ENCODE assay signal across 8 cellular contexts in genomic region chr11:32870676-32871075, GRCh38. TPM values are rescaled to one million over a fixed set of nuclear protein-coding genes. Genes with fewer than 3 reads are reported as not detected.
DNase-seq lines count a peak whose midpoint lies in the region; ATAC-seq, FAIRE-seq and TF ChIP-seq lines count a peak whose summit lies in the region.

No MANE protein-coding gene starts in this region.

- H3K4me1 ChIP-seq in heart right ventricle: no peaks in the 10 kb centered on the region
- H3K4me1 ChIP-seq in SJCRH30: no peaks in the 10 kb centered on the region
- no peaks in the 10 kb centered on the region for H3K4me1 ChIP-seq in endothelial cell of umbilical vein (ENCODE audit: control insufficient read depth, extremely low read depth, insufficient read depth, low read length)
- H3K4me1 ChIP-seq in upper lobe of right lung: no peaks in the 10 kb centered on the region

- TF ChIP-seq CTCF in heart right ventricle (IDR thresholded peaks at IDR 0.05) (peak in 7 of 9 donors; percentile 12 to 40 (median 33)), endothelial cell of umbilical vein (IDR thresholded peaks at IDR 0.05; ENCODE audit: extremely low read depth in 1 of 2, insufficient read depth in 1 of 2, low read depth in 1 of 2, low read length in 2 of 2) (peak; percentile 13 to 32), upper lobe of right lung (IDR thresholded peaks at IDR 0.05) (peak; percentile 36)

- no peak for TF ChIP-seq POLR2A in endothelial cell of umbilical vein (IDR thresholded peaks at IDR 0.05; ENCODE audit: low read depth, low read length)

- no peaks in the 10 kb centered on the region for H3K9me1 ChIP-seq in endothelial cell of umbilical vein (replicated peaks; ENCODE audit: control insufficient read depth, extremely low read depth, insufficient read depth, low read length)

- H3K27me3 ChIP-seq in heart right ventricle (peaks cover 0 to 28% (median 6%) of the 10 kb centered on the region in 7 donors), SJCRH30 (no peaks in the 10 kb centered on the region), endothelial cell of umbilical vein (ENCODE audit: control insufficient read depth in 2 of 2, insufficient read depth in 2 of 2, low read length in 2 of 2) (peaks cover 0 to 3% of the 10 kb centered on the region in 2 experiments), upper lobe of right lung (no peaks in the 10 kb centered on the region)

- H4K20me1 ChIP-seq in endothelial cell of umbilical vein (replicated peaks; ENCODE audit: control insufficient read depth, extremely low read depth, insufficient read depth, low read length): no peaks in the 10 kb centered on the region

- H3K9me3 ChIP-seq in heart right ventricle (peaks cover 0 to 16% (median 2%) of the 10 kb centered on the region in 11 donors), SJCRH30 (replicated peaks) (0 out of 2 replicates have a peak, but pooled peaks cover 2% of the 10 kb centered on the region), endothelial cell of umbilical vein (replicated peaks; ENCODE audit: control insufficient read depth, insufficient read depth, low read length) (no peaks in the 10 kb centered on the region), upper lobe of right lung (no peaks in the 10 kb centered on the region)

- no peak overlapping the region for H3K4me2 ChIP-seq in endothelial cell of umbilical vein (ENCODE audit: insufficient read depth, low read length)

- H3K9ac ChIP-seq in endothelial cell of umbilical vein (replicated peaks; ENCODE audit: extremely low read depth, insufficient read depth, low read length): no peak overlapping the region

- WGBS in heart right ventricle, 2 donors: 45 to 50% methylated on average over 2 of the region's 2 CpGs

- H2AFZ ChIP-seq in endothelial cell of umbilical vein (ENCODE audit: low read depth, low read length): no peak overlapping the region

- H3K36me3 ChIP-seq in heart right ventricle: no peaks in the 10 kb centered on the region
- no peaks in the 10 kb centered on the region for H3K36me3 ChIP-seq in SJCRH30
- H3K36me3 ChIP-seq in endothelial cell of umbilical vein (ENCODE audit: control insufficient read depth in 2 of 2, extremely low read depth in 1 of 2, insufficient read depth in 2 of 2, low read length in 2 of 2): no peaks in the 10 kb centered on the region
- H3K36me3 ChIP-seq in upper lobe of right lung: no peaks in the 10 kb centered on the region

- no peak overlapping the region for H3K27ac ChIP-seq in heart right ventricle
- no peak overlapping the region for H3K27ac ChIP-seq in SJCRH30
- no peak overlapping the region for H3K27ac ChIP-seq in endothelial cell of umbilical vein (ENCODE audit: insufficient read depth, low read depth, low read length)
- H3K27ac ChIP-seq in upper lobe of right lung: no peak overlapping the region

- BruUV-seq in endothelial cell of umbilical vein (replicated peaks; lab: Mats Ljungman, UMichigan): no TSS peak

- CTCF ChIA-PET in endothelial cell of umbilical vein (lab: Charles Lee): interaction anchor here (1.2 kb wide), 1 partner anchor 22 kb away, joined by 3 read pairs; no protein-coding TSS in a partner anchor

- H3K4me3 ChIP-seq in heart right ventricle: no peak overlapping the region
- H3K4me3 ChIP-seq in SJCRH30: no peak overlapping the region
- no peak overlapping the region for H3K4me3 ChIP-seq in endothelial cell of umbilical vein (replicated peaks in 1 of 3; ENCODE audit: insufficient read depth in 1 of 3, low read depth in 1 of 3, low read length in 3 of 3)
- no peak overlapping the region for H3K4me3 ChIP-seq in upper lobe of right lung

- intact Hi-C loops in heart right ventricle (cut with DNase I): no loop called here
- intact Hi-C loops in left cardiac atrium (cut with DNase I): no loop called here
- intact Hi-C loops in endothelial cell of umbilical vein (cut with micrococcal nuclease): loop anchor here (1.0 kb wide), 1 partner anchor 195 kb away; no protein-coding TSS in a partner anchor
- intact Hi-C loops in upper lobe of right lung (cut with DNase I): no loop called here

- POLR2A ChIA-PET in endothelial cell of umbilical vein (lab: Charles Lee): no interaction called here

- no peak for FAIRE-seq in endothelial cell of umbilical vein (lab: Jason Lieb, UNC)

- dilution Hi-C loops in endothelial cell of umbilical vein (cut with MboI; ENCODE audit: extremely low pct_ligation_motif_present, low sequenced_read_pairs): no loop called here

- DNase-seq in heart right ventricle (peak in 1 of 2 donors; percentile 17), left cardiac atrium (no peak), SJCRH30 (peak; percentile 17 to 39), endothelial cell of umbilical vein (ENCODE audit: low read depth, low spot score) (no peak), upper lobe of right lung (no peak), MV-4-11 (lab: John Stamatoyannopoulos, UW) (no peak)

- no peaks in the 10 kb centered on the region for H3K79me2 ChIP-seq in endothelial cell of umbilical vein (ENCODE audit: control insufficient read depth, insufficient read depth, low read length)

- ATAC-seq in heart right ventricle: no peak
- ATAC-seq in left cardiac atrium: no peak
- ATAC-seq in upper lobe of right lung: peak; percentile 40
- no peak for ATAC-seq in HG03196 (IDR thresholded peaks at IDR 0.05; ENCODE audit: unreplicated experiment)
- no peak for ATAC-seq in GM19455 (IDR thresholded peaks at IDR 0.05; ENCODE audit: unreplicated experiment)

TF ChIP-seq in endothelial cell of umbilical vein, 7 proteins besides CTCF, POLR2A, EP300 and RAD21:
- no peak for TF ChIP-seq JUN (IDR thresholded peaks at IDR 0.05; ENCODE audit: borderline replicate concordance, insufficient read depth, insufficient read length, low read depth)

RNA-seq across cellular contexts. Expression of gene QSER1, which starts 21.9 kb away (rescaled TPM):
- total RNA-seq in heart right ventricle (10 to 100 TPM; 14.2 to 23.8 (median 20.4) TPM), left cardiac atrium (10 to 100 TPM; 17.0 to 18.3 TPM), endothelial cell of umbilical vein (31.1 and 36.6 TPM in 2 replicates), upper lobe of right lung (26.3 TPM)
- polyA plus RNA-seq in heart right ventricle (1 to 10 TPM; 2.5 to 2.7 TPM), endothelial cell of umbilical vein (4.1 and 5.5 TPM in 2 replicates)
- total RNA-seq in SJCRH30 (2014; rRNA removed; shearing (Covaris generic)): 47.3 and 51.9 TPM in 2 replicates
- 6.1 TPM in 2 replicates for polyA plus RNA-seq in endothelial cell of umbilical vein (2011; cell fraction: cytosol; rRNA removed)
- 17.3 and 21.8 TPM in 2 replicates for polyA plus RNA-seq in endothelial cell of umbilical vein (2011; cell fraction: nucleus; rRNA removed)
- 15.5 and 19.4 TPM in 2 replicates for polyA plus RNA-seq in endothelial cell of umbilical vein (2012)
- polyA minus RNA-seq in endothelial cell of umbilical vein: 23.2 and 28.4 TPM in 2 replicates
- polyA minus RNA-seq in endothelial cell of umbilical vein (2011; cell fraction: cytosol; rRNA and poly(A)+ RNA removed): 54.7 TPM
- polyA minus RNA-seq in endothelial cell of umbilical vein (2011; cell fraction: nucleus; rRNA and poly(A)+ RNA removed): 28.9 and 37.9 TPM in 2 replicates

RNA-seq across cellular contexts. Expression of gene PRRG4, which starts 40.9 kb away (rescaled TPM):
- total RNA-seq in heart right ventricle (1 to 10 TPM in 1 of 10 donors, under 1 TPM in 8, not detected in 1; 0.08 to 1.3 (median 0.32) TPM), left cardiac atrium (1 to 10 TPM in 1 of 2 donors, under 1 TPM in 1; 0.92 to 1.0 TPM), endothelial cell of umbilical vein (0.09 TPM in 1 of 2 replicates, not detected in the other), upper lobe of right lung (12.6 TPM)
- polyA plus RNA-seq in heart right ventricle (under 1 TPM; 0.14 to 0.80 TPM), endothelial cell of umbilical vein (not detected in 2 replicates)
- not detected in 2 replicates for total RNA-seq in SJCRH30 (2014; rRNA removed; shearing (Covaris generic))
- 0.01 TPM in 1 of 2 replicates, not detected in the other for polyA plus RNA-seq in endothelial cell of umbilical vein (2011; cell fraction: cytosol; rRNA removed)
- not detected in 2 replicates for polyA plus RNA-seq in endothelial cell of umbilical vein (2011; cell fraction: nucleus; rRNA removed)
- 0.05 TPM in 1 of 2 replicates, not detected in the other for polyA plus RNA-seq in endothelial cell of umbilical vein (2012)
- polyA minus RNA-seq in endothelial cell of umbilical vein: not detected in 2 replicates
- 7.1 TPM for polyA minus RNA-seq in endothelial cell of umbilical vein (2011; cell fraction: cytosol; rRNA and poly(A)+ RNA removed)
- polyA minus RNA-seq in endothelial cell of umbilical vein (2011; cell fraction: nucleus; rRNA and poly(A)+ RNA removed): not detected in 2 replicates

Comparison
In these comparisons a context has a peak if more than half of its experiments do, and no peak if none do; other contexts are left out.
1. DNase-seq: peak in SJCRH30 (2 of 2); none in left cardiac atrium (single experiment), endothelial cell of umbilical vein (single experiment), upper lobe of right lung (single experiment) and MV-4-11 (single experiment).
2. Peak in every context shown above with its lines, with median percentiles within 50 percentile points of each other: CTCF ChIP-seq.